Comparison of ENCODE assay signal across 21 cellular contexts in genomic region chr1:248847956-248848561, GRCh38.
"Had no signal": no experiment of that assay in that cellular context is flagged by ENCODE, and none has a peak within 500 bp of the region (broad histone marks: within the 10 kb centered on the region; RNA-seq: fewer than 3 reads in every experiment).

No MANE protein-coding gene starts in this region.

- H3K27ac ChIP-seq: breast epithelium, epithelial cell of prostate, esophagus squamous epithelium, heart right ventricle, pancreas, psoas muscle had no signal

- H3K9me3 ChIP-seq: breast epithelium, esophagus squamous epithelium, heart right ventricle, pancreas, psoas muscle, upper lobe of left lung had no signal

- DNase-seq: activated CD4-positive, alpha-beta T cell treated with anti-CD3 and anti-CD28 coated beads for 36 hours; activated CD4-positive, alpha-beta T cell treated with anti-CD3 and anti-CD28 coated beads, Interleukin-2, amount 50 U/mL, for 48 hours; activated CD4-positive, CD25-positive, alpha-beta regulatory T cell; central memory CD4-positive, alpha-beta T cell; esophagus squamous epithelium; foreskin melanocyte; heart right ventricle; left ventricle myocardium superior; mammary epithelial cell; naive B cell; nephron progenitor cell; psoas muscle; stimulated activated CD4-positive, alpha-beta T cell treated with anti-CD3 and anti-CD28 coated beads, Interleukin-4, amount 100 ng/mL, for 1 hour; substantia nigra; T-helper 1 cell had no signal

- H3K27me3 ChIP-seq: breast epithelium, esophagus squamous epithelium, heart right ventricle, pancreas, upper lobe of left lung had no signal

- H3K4me3 ChIP-seq: breast epithelium, esophagus squamous epithelium, heart right ventricle, pancreas, psoas muscle, upper lobe of left lung had no signal

- H3K4me1 ChIP-seq: breast epithelium, pancreas had no signal

- ATAC-seq: activated CD4-positive, alpha-beta T cell treated with anti-CD3 and anti-CD28 coated beads for 36 hours; left ventricle myocardium superior; pancreas; psoas muscle; right cardiac atrium; stimulated activated effector memory CD8-positive, alpha-beta T cell treated with anti-CD3 and anti-CD28 coated beads, Interleukin-12 subunit alpha, Interleukin-12 subunit beta, amount 100 ng/mL, for 72 hours had no signal
